Comparison of ENCODE assay signal across 16 cellular contexts in genomic region chr16:57764006-57764340, GRCh38. TPM values are rescaled to one million over a fixed set of nuclear protein-coding genes. Genes with fewer than 3 reads are reported as not detected.
"Had no signal": no experiment of that assay in that cellular context is flagged by ENCODE, and none has a peak within 500 bp of the region (broad histone marks: within the 10 kb centered on the region; RNA-seq: fewer than 3 reads in every experiment).

No MANE protein-coding gene starts in this region.

- H3K27ac Mint-ChIP-seq: nephron progenitor cell; stimulated activated memory B cell treated with anti-CD40 and anti-IgM and Interleukin-4, amounts not matched to agents 10 μg/mL and 1 μg/mL and 100 μg/mL, for 72 hours had no signal

- DNase-seq: activated CD4-positive, alpha-beta T cell treated with anti-CD3 and anti-CD28 coated beads, Interleukin-2, amount 50 U/mL, for 48 hours; activated effector memory CD4-positive, alpha-beta T cell treated with Interleukin-2 at 50 U/mL for 16 hours; activated naive CD4-positive, alpha-beta T cell treated with anti-CD3 and anti-CD28 coated beads, Interleukin-2, amount 50 U/mL, for 16 hours; activated T-cell treated with anti-CD3 and anti-CD28 coated beads, Interleukin-2, amount 50 U/mL, for 24 hours; colonic mucosa; esophagus squamous epithelium; head of caudate nucleus; left colon; nephron progenitor cell; sigmoid colon had no signal

- H3K4me3 Mint-ChIP-seq: activated T-cell treated with anti-CD3 and anti-CD28 coated beads, Interleukin-2, amount 50 U/mL, for 24 hours; mesothelial cell of epicardium; nephron progenitor cell; stimulated activated memory B cell treated with anti-CD40 and anti-IgM and Interleukin-4, amounts not matched to agents 10 μg/mL and 1 μg/mL and 100 μg/mL, for 72 hours had no signal

- H3K4me1 ChIP-seq: colonic mucosa, lower lobe of right lung had no signal

- H3K27me3 ChIP-seq: colonic mucosa, esophagus squamous epithelium, sigmoid colon, tibial nerve had no signal

- H3K4me3 ChIP-seq: colonic mucosa, esophagus squamous epithelium, lower lobe of right lung, sigmoid colon, tibial nerve had no signal

- H3K36me3 ChIP-seq: colonic mucosa had no signal

- H3K27ac ChIP-seq: colonic mucosa, esophagus squamous epithelium, lower lobe of right lung, VCaP had no signal

- H3K27me3 Mint-ChIP-seq: activated T-cell treated with anti-CD3 and anti-CD28 coated beads, Interleukin-2, amount 50 U/mL, for 24 hours had no signal

- H3K9me3 ChIP-seq: colonic mucosa, esophagus squamous epithelium, lower lobe of right lung, sigmoid colon, tibial nerve had no signal

- H3K9me3 Mint-ChIP-seq: activated T-cell treated with anti-CD3 and anti-CD28 coated beads, Interleukin-2, amount 50 U/mL, for 24 hours; mesothelial cell of epicardium; nephron progenitor cell had no signal

- H3K36me3 Mint-ChIP-seq: stimulated activated memory B cell treated with anti-CD40 and anti-IgM and Interleukin-4, amounts not matched to agents 10 μg/mL and 1 μg/mL and 100 μg/mL, for 72 hours had no signal

- ATAC-seq: left colon had no signal

RNA-seq across cellular contexts. Expression of gene KIFC3, which starts 38.3 kb away (rescaled TPM):
- total RNA-seq: T-helper 1 cell treated with Interleukin-12 subunit alpha and Interleukin-12 subunit beta and Interleukin-4 antibody, amounts not matched to agents 30 ng/mL and 1 ng/mL, for 36 hours had no signal
